In the genomic region with DNA sequence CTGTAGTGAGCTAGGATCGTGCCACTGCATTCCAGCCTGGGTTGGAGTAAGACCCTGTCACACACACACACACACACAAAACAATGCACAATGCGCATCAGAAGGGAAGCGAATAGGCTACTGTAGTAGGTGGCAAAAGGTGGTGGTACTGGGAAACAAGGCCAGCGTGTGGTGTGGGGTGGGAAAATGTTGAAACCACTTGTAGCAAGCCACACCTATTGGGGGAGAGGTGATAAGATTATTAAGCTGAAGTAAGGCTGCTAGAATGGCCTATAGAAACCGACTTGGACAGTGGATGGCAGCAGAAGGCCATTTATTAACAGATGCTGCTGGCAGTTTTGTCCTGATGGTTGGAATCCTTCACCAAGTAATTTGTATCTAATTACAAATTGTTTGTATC, we compare ENCODE assay signal across 8 cellular contexts. TPM values are rescaled to one million over a fixed set of nuclear protein-coding genes. Genes with fewer than 3 reads are reported as not detected.
DNase-seq lines count a peak whose midpoint lies in the region; ATAC-seq and TF ChIP-seq lines count a peak whose summit lies in the region.

No MANE protein-coding gene starts in this region.

- no peaks in the 10 kb centered on the region for H3K27me3 ChIP-seq in ovary

- no peaks in the 10 kb centered on the region for H3K27me3 Mint-ChIP-seq in naive B cell

- H3K27ac ChIP-seq in ovary: no peak overlapping the region

- peak overlapping the region; percentile 20 to 99 (median 92) for H3K4me3 Mint-ChIP-seq in naive B cell

- no peaks in the 10 kb centered on the region for H3K36me3 ChIP-seq in ovary

- TF ChIP-seq EP300 in Ishikawa (IDR thresholded peaks at IDR 0.05; ENCODE audit: borderline replicate concordance): no peak
- no peak for TF ChIP-seq EP300 in ovary (IDR thresholded peaks at IDR 0.05)

- H3K36me3 Mint-ChIP-seq in naive B cell: peaks cover 0 to 5% of the 10 kb centered on the region in 2 donors

- in situ Hi-C loops in Caki2 (cut with HindIII; ENCODE audit: low pct_unique_long_range_greater_than_20kb, low sequenced_read_pairs): no loop called here
- in situ Hi-C loops in astrocyte of the spinal cord (cut with HindIII; ENCODE audit: low sequenced_read_pairs): no loop called here

- TF ChIP-seq POLR2A in ovary (IDR thresholded peaks at IDR 0.05): no peak

- TF ChIP-seq RAD21 in Ishikawa (IDR thresholded peaks at IDR 0.05; ENCODE audit: low read depth): peak; percentile 24; the same call in 1 of the 2 replicates

- TF ChIP-seq CTCF in astrocyte of the spinal cord (IDR thresholded peaks at IDR 0.05; ENCODE audit: low read depth, low read length) (no peak), ovary (IDR thresholded peaks at IDR 0.05) (no peak)

- intact Hi-C loops in ovary (cut with DNase I): no loop called here

- peak; percentile 70 for DNase-seq in Caki2 (ENCODE audit: low read depth)
- no peak for DNase-seq in astrocyte of the spinal cord (ENCODE audit: low read depth, low spot score)
- DNase-seq in naive B cell: no peak
- no peak for DNase-seq in NCI-H128 (lab: John Stamatoyannopoulos, UW; ENCODE audit: unreplicated experiment)
- no peak for DNase-seq in ovary
- DNase-seq in GF-D8 (lab: John Stamatoyannopoulos, UW): no peak

- ATAC-seq in naive B cell (ENCODE audit: low read depth in 2 of 2) (no peak), HG02571 (IDR thresholded peaks at IDR 0.05; ENCODE audit: unreplicated experiment) (no peak)

- H3K4me3 ChIP-seq in astrocyte of the spinal cord (ENCODE audit: low read depth, low read length): peak overlapping the region; percentile 82
- no peak overlapping the region for H3K4me3 ChIP-seq in ovary

- no peaks in the 10 kb centered on the region for H3K9me3 ChIP-seq in ovary

- 17 to 50% (median 27%) methylated on average over 5 of the region's 5 CpGs for WGBS in ovary, 3 donors

- H3K27ac Mint-ChIP-seq in naive B cell: peak overlapping the region in 3 of 6 donors; percentile 18 to 90 (median 30)

- peaks cover 3% of the 10 kb centered on the region for H3K4me1 ChIP-seq in ovary (ENCODE audit: insufficient read depth)

- no peaks in the 10 kb centered on the region for H3K9me3 Mint-ChIP-seq in naive B cell

- peaks cover 30 to 48% (median 43%) of the 10 kb centered on the region in 3 donors for H3K4me1 Mint-ChIP-seq in naive B cell

TF ChIP-seq in Ishikawa, 13 proteins besides CTCF, POLR2A, EP300 and RAD21:
- no peak for TF ChIP-seq YY1 (IDR thresholded peaks at IDR 0.05; ENCODE audit: low read depth)
- TF ChIP-seq ZBTB7A (IDR thresholded peaks at IDR 0.05; ENCODE audit: low read depth): no peak
- no peak for TF ChIP-seq NFIC (IDR thresholded peaks at IDR 0.05)
- TF ChIP-seq EGR1 (IDR thresholded peaks at IDR 0.05): no peak

RNA-seq across cellular contexts. Expression of a gene that starts 7.2 kb away (rescaled TPM):
- total RNA-seq in Caki2 (2014; rRNA removed; shearing (Covaris generic); ENCODE audit: low replicate concordance): 54.0 and 109 TPM in 2 replicates
- polyA plus RNA-seq in naive B cell (ENCODE audit: low read depth in 6 of 6): 10 to 100 TPM; 17.6 to 54.5 (median 39.6) TPM
- total RNA-seq in ovary: 10 to 100 TPM; 12.5 to 33.4 (median 16.9) TPM
- 10 to 100 TPM; 26.3 to 30.6 TPM for polyA plus RNA-seq in ovary

RNA-seq across cellular contexts. Expression of a gene that starts 10.8 kb away (rescaled TPM):
- 22.8 and 52.3 TPM in 2 replicates for total RNA-seq in Caki2 (2014; rRNA removed; shearing (Covaris generic); ENCODE audit: low replicate concordance)
- 10 to 100 TPM in 5 of 6 donors, 1 to 10 TPM in 1; 4.3 to 21.7 (median 15.8) TPM for polyA plus RNA-seq in naive B cell (ENCODE audit: low read depth in 6 of 6)
- 10 to 100 TPM; 56.1 to 90.7 (median 69.3) TPM for total RNA-seq in ovary
- 10 to 100 TPM; 42.7 to 80.9 TPM for polyA plus RNA-seq in ovary

RNA-seq across cellular contexts. Expression of a gene that starts 30.5 kb away (rescaled TPM):
- 81.1 and 96.9 TPM in 2 replicates for total RNA-seq in Caki2 (2014; rRNA removed; shearing (Covaris generic); ENCODE audit: low replicate concordance)
- polyA plus RNA-seq in naive B cell (ENCODE audit: low read depth in 6 of 6): 10 to 100 TPM; 20.3 to 39.4 (median 28.2) TPM
- 10 to 100 TPM; 30.3 to 70.4 (median 58.8) TPM for total RNA-seq in ovary
- polyA plus RNA-seq in ovary: 10 to 100 TPM; 32.2 to 60.5 TPM

RNA-seq across cellular contexts. Expression of a gene that starts 36.8 kb away (rescaled TPM):
- 1.2 and 26.2 TPM in 2 replicates for total RNA-seq in Caki2 (2014; rRNA removed; shearing (Covaris generic); ENCODE audit: low replicate concordance)
- polyA plus RNA-seq in naive B cell (ENCODE audit: low read depth in 6 of 6): 10 to 100 TPM in 5 of 6 donors, 1 to 10 TPM in 1; 6.2 to 29.8 (median 16.4) TPM
- 10 to 100 TPM; 24.4 to 37.5 (median 30.5) TPM for total RNA-seq in ovary
- polyA plus RNA-seq in ovary: 10 to 100 TPM; 16.7 to 17.0 TPM
